26 cellular contexts compared by ENCODE assay signal in genomic region chr12:34233618-34234017, GRCh38.
"Had no signal": no experiment of that assay in that cellular context is flagged by ENCODE, and none has a peak within 500 bp of the region (broad histone marks: within the 10 kb centered on the region; RNA-seq: fewer than 3 reads in every experiment).

No MANE protein-coding gene starts in this region.

- H3K4me3 ChIP-seq: esophagus squamous epithelium, gastrocnemius medialis, heart right ventricle, left lung, lower lobe of right lung, mucosa of descending colon had no signal

- DNase-seq: cortex of kidney; effector CD8-positive, alpha-beta T cell; effector memory CD8-positive, alpha-beta T cell; endodermal cell; erythroblast; esophagus squamous epithelium; foreskin fibroblast; foreskin melanocyte; gastrocnemius medialis; glutamatergic neuron; heart right ventricle; hippocampal formation; left cardiac atrium; left lung; left ventricle myocardium superior; lower lobe of right lung; mesenchymal stem cell; mucosa of descending colon had no signal

- H3K9me3 ChIP-seq: gastrocnemius medialis, heart right ventricle, left lung, lower lobe of right lung had no signal

- H3K4me1 ChIP-seq: esophagus squamous epithelium, gastrocnemius medialis, heart right ventricle, left lung, lower lobe of right lung had no signal

- H3K9me3 Mint-ChIP-seq: effector memory CD8-positive, alpha-beta T cell had no signal

- H3K27me3 ChIP-seq: esophagus squamous epithelium, gastrocnemius medialis, left lung had no signal

- H3K4me3 Mint-ChIP-seq: dendritic cell treated with granulocyte-macrophage colony-stimulating factor and Interleukin-4, amounts not matched to agents 40 ng/mL and 50 ng/mL, for 4 days; effector memory CD8-positive, alpha-beta T cell; endodermal cell; mesothelial cell of epicardium had no signal

- ATAC-seq: effector memory CD8-positive, alpha-beta T cell; esophagus mucosa; gastrocnemius medialis; heart right ventricle; left cardiac atrium; left lung; left ventricle myocardium superior; lower lobe of right lung; mucosa of descending colon had no signal

- H3K4me1 Mint-ChIP-seq: endodermal cell, mesothelial cell of epicardium had no signal

- H3K36me3 ChIP-seq: esophagus squamous epithelium, gastrocnemius medialis, heart right ventricle, left lung, lower lobe of right lung had no signal

- FAIRE-seq: colon, endometrium, islet of Langerhans, keratinocyte had no signal

- H3K27ac Mint-ChIP-seq: dendritic cell treated with granulocyte-macrophage colony-stimulating factor and Interleukin-4, amounts not matched to agents 40 ng/mL and 50 ng/mL, for 4 days; effector memory CD8-positive, alpha-beta T cell; endodermal cell; mesothelial cell of epicardium had no signal

- H3K27ac ChIP-seq: epithelial cell of prostate, esophagus squamous epithelium, gastrocnemius medialis, heart right ventricle, left lung, lower lobe of right lung had no signal
